18 cellular contexts compared by ENCODE assay signal in genomic region chr6:150631982-150632642, GRCh38. TPM values are rescaled to one million over a fixed set of nuclear protein-coding genes. Genes with fewer than 3 reads are reported as not detected.
DNase-seq lines count a peak whose midpoint lies in the region; ATAC-seq lines count a peak whose summit lies in the region.
"Had no signal": no experiment of that assay in that cellular context is flagged by ENCODE, and none has a peak within 500 bp of the region (broad histone marks: within the 10 kb centered on the region; RNA-seq: fewer than 3 reads in every experiment).

No MANE protein-coding gene starts in this region.

- H3K27me3 Mint-ChIP-seq in stimulated activated naive CD8-positive, alpha-beta T cell treated with anti-CD3 and anti-CD28 coated beads, Interleukin-15, Interleukin-2, amounts not matched to agents 100 ng/mL and 50 ng/mL, for 24 hours: peaks cover 11% of the 10 kb centered on the region
- peaks cover 9% of the 10 kb centered on the region for H3K27me3 Mint-ChIP-seq in activated naive CD8-positive, alpha-beta T cell
- no peaks in the 10 kb centered on the region for H3K27me3 Mint-ChIP-seq in memory B cell

- H3K36me3 Mint-ChIP-seq in stimulated activated naive CD8-positive, alpha-beta T cell treated with anti-CD3 and anti-CD28 coated beads, Interleukin-15, Interleukin-2, amounts not matched to agents 100 ng/mL and 50 ng/mL, for 24 hours (ENCODE audit: low read depth): no peaks in the 10 kb centered on the region
- H3K36me3 Mint-ChIP-seq in activated naive CD8-positive, alpha-beta T cell: no peaks in the 10 kb centered on the region
- peaks cover 7% of the 10 kb centered on the region for H3K36me3 Mint-ChIP-seq in memory B cell

- H3K27ac Mint-ChIP-seq in stimulated activated naive CD8-positive, alpha-beta T cell treated with anti-CD3 and anti-CD28 coated beads, Interleukin-15, Interleukin-2, amounts not matched to agents 100 ng/mL and 50 ng/mL, for 24 hours: peak overlapping the region; percentile 78
- H3K27ac Mint-ChIP-seq in activated naive CD8-positive, alpha-beta T cell: peak overlapping the region; percentile 18
- peak overlapping the region; percentile 100 for H3K27ac Mint-ChIP-seq in memory B cell
- H3K27ac Mint-ChIP-seq: HFFc6 had no signal

- H3K27ac ChIP-seq in substantia nigra (ENCODE audit: low read depth, low read length, poor library complexity, severe bottlenecking): no peak overlapping the region
- H3K27ac ChIP-seq: HL-60 had no signal

- DNase-seq in stimulated activated naive CD8-positive, alpha-beta T cell treated with anti-CD3 and anti-CD28 coated beads, Interleukin-15, Interleukin-2, amounts not matched to agents 100 U/mL and 50 U/mL, for 24 hours: no peak
- DNase-seq in memory B cell (ENCODE audit: low spot score in 2 of 2): no peak
- DNase-seq in stimulated activated CD4-positive, alpha-beta T cell treated with anti-CD3 and anti-CD28 coated beads, Interleukin-2, amount 100 ng/mL, for 24 hours: no peak
- no peak for DNase-seq in H4 (ENCODE audit: low spot score)
- DNase-seq in substantia nigra (lab: John Stamatoyannopoulos, UW): no peak
- DNase-seq in DMS53 (lab: John Stamatoyannopoulos, UW): no peak
- DNase-seq: AML-193, dermis blood vessel endothelial cell, EL, HFFc6, Kasumi-1, lower lobe of right lung, NCI-H1694, NCI-H524 had no signal

- peaks cover 72% of the 10 kb centered on the region for H3K4me1 Mint-ChIP-seq in stimulated activated naive CD8-positive, alpha-beta T cell treated with anti-CD3 and anti-CD28 coated beads, Interleukin-15, Interleukin-2, amounts not matched to agents 100 ng/mL and 50 ng/mL, for 24 hours (ENCODE audit: low read depth)
- peaks cover 19% of the 10 kb centered on the region for H3K4me1 Mint-ChIP-seq in activated naive CD8-positive, alpha-beta T cell (ENCODE audit: low read depth)
- peaks cover 59% of the 10 kb centered on the region for H3K4me1 Mint-ChIP-seq in memory B cell

- H3K4me3 Mint-ChIP-seq in stimulated activated naive CD8-positive, alpha-beta T cell treated with anti-CD3 and anti-CD28 coated beads, Interleukin-15, Interleukin-2, amounts not matched to agents 100 ng/mL and 50 ng/mL, for 24 hours: peak overlapping the region; percentile 78
- no peak overlapping the region for H3K4me3 Mint-ChIP-seq in activated naive CD8-positive, alpha-beta T cell
- peak overlapping the region; percentile 100 for H3K4me3 Mint-ChIP-seq in memory B cell
- H3K4me3 Mint-ChIP-seq: HFFc6, neural crest cell had no signal

- no peaks in the 10 kb centered on the region for H3K9me3 Mint-ChIP-seq in stimulated activated naive CD8-positive, alpha-beta T cell treated with anti-CD3 and anti-CD28 coated beads, Interleukin-15, Interleukin-2, amounts not matched to agents 100 ng/mL and 50 ng/mL, for 24 hours
- no peaks in the 10 kb centered on the region for H3K9me3 Mint-ChIP-seq in activated naive CD8-positive, alpha-beta T cell (ENCODE audit: low read depth)
- no peaks in the 10 kb centered on the region for H3K9me3 Mint-ChIP-seq in memory B cell
- H3K9me3 Mint-ChIP-seq: neural crest cell had no signal

- no peak for ATAC-seq in stimulated activated naive CD8-positive, alpha-beta T cell treated with anti-CD3 and anti-CD28 coated beads, Interleukin-15, Interleukin-2, amounts not matched to agents 100 U/mL and 50 U/mL, for 24 hours
- ATAC-seq in memory B cell (ENCODE audit: low read depth): no peak

RNA-seq across cellular contexts. Expression of gene PLEKHG1, which starts 32.4 kb away (rescaled TPM):
- 2.4 and 6.3 TPM in 2 replicates for total RNA-seq in H4 (2014; rRNA removed; shearing (Covaris generic))

Comparison
In these comparisons a context has a peak if more than half of its experiments do, and no peak if none do; other contexts are left out.
1. H3K27ac Mint-ChIP-seq: peak in every context shown above with its lines; median percentile 100 in memory B cell; 78 in stimulated activated naive CD8-positive, alpha-beta T cell treated with anti-CD3 and anti-CD28 coated beads, Interleukin-15, Interleukin-2, amounts not matched to agents 100 ng/mL and 50 ng/mL, for 24 hours; 18 in activated naive CD8-positive, alpha-beta T cell.